In the genomic region with DNA sequence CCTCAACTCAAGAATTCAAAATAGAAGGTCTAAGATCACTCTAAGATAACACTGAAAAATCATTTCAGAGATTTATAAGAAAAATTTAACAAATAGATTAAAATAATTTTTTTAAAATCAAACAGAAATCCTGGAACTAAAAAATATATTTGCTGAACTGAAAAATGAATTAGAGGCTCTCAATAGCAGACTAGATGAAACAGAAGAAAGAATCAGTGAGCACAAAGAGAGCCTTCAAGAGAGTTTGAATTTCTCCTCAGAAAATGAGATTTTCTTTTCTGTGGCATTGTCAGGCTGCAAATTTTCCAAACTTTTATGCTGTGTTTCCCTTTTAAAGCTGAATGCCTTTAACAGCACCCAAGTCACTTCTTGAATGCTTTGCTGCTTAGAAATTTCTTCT, we compare ENCODE assay signal across 15 cellular contexts.
DNase-seq lines count a peak whose midpoint lies in the region; ATAC-seq and TF ChIP-seq lines count a peak whose summit lies in the region.
"Had no signal": no experiment of that assay in that cellular context is flagged by ENCODE, and none has a peak within 500 bp of the region (broad histone marks: within the 10 kb centered on the region; RNA-seq: fewer than 3 reads in every experiment).

No MANE protein-coding gene starts in this region.

- H3K36me3 Mint-ChIP-seq in GM23338 (ENCODE audit: low read depth) (peaks cover 34% of the 10 kb centered on the region), type B pancreatic cell (no peaks in the 10 kb centered on the region)
- H3K36me3 Mint-ChIP-seq: CD8-positive, alpha-beta T cell had no signal

- H3K9me3 Mint-ChIP-seq in GM23338 (peaks cover 42% of the 10 kb centered on the region), type B pancreatic cell (peaks cover 11% of the 10 kb centered on the region)

- no peak overlapping the region for H2AFZ ChIP-seq in GM23338

- TF ChIP-seq CTCF in GM23338 (conservative IDR thresholded peaks at IDR 0.05; ENCODE audit: low read depth in 2 of 2), result no peak
- TF ChIP-seq CTCF in type B pancreatic cell (conservative IDR thresholded peaks at IDR 0.05), result peak; percentile 14

- ATAC-seq in GM23338, result no peak
- no peak for ATAC-seq in left cardiac atrium
- ATAC-seq: CD8-positive, alpha-beta T cell had no signal

- DNase-seq in NCI-H748 (lab: John Stamatoyannopoulos, UW; ENCODE audit: unreplicated experiment), result peak; percentile 2
- DNase-seq in NCI-H748 treated with DMSO at 0.1 percent for 48 hours (lab: John Stamatoyannopoulos, UW), result no peak
- no peak for DNase-seq in GM23338 (ENCODE audit: low spot score)
- DNase-seq in type B pancreatic cell (ENCODE audit: extremely low spot score, unreplicated experiment), result no peak
- no peak for DNase-seq in left cardiac atrium
- DNase-seq: CD4-positive, alpha-beta T cell; CD8-positive, alpha-beta T cell; DMS79 treated with DMSO at 0.1 percent for 48 hours; GF-D8 had no signal

- H3K27me3 ChIP-seq in GM23338 (ENCODE audit: insufficient read depth), result no peaks in the 10 kb centered on the region
- H3K27me3 ChIP-seq: BLaER1 treated with 17β-estradiol and CSF1 and Interleukin-3, amounts not matched to agents 10 nM and 100 nM had no signal

- H3K4me3 Mint-ChIP-seq in GM23338 (no peak overlapping the region), type B pancreatic cell (no peak overlapping the region)
- H3K4me3 Mint-ChIP-seq: B cell; CD4-positive, alpha-beta T cell; CD8-positive, alpha-beta T cell had no signal

- H3K4me1 Mint-ChIP-seq in GM23338 (peaks cover 5% of the 10 kb centered on the region), type B pancreatic cell (ENCODE audit: unreplicated experiment) (no peaks in the 10 kb centered on the region)
- H3K4me1 Mint-ChIP-seq: B cell had no signal

- H3K27me3 Mint-ChIP-seq in GM23338 (ENCODE audit: insufficient read depth, low read depth, poor library complexity) (no peaks in the 10 kb centered on the region), type B pancreatic cell (no peaks in the 10 kb centered on the region)
- H3K27me3 Mint-ChIP-seq: B cell; CD4-positive, alpha-beta T cell had no signal

- H3K27ac ChIP-seq in GM23338 (ENCODE audit: low read depth), result no peak overlapping the region
- H3K27ac ChIP-seq: 22Rv1; A549; BLaER1 treated with 17β-estradiol and CSF1 and Interleukin-3, amounts not matched to agents 10 nM and 100 nM; C4-2B had no signal

- no peak overlapping the region for H3K4me2 ChIP-seq in GM23338
- H3K4me2 ChIP-seq: A549; BLaER1 treated with 17β-estradiol and CSF1 and Interleukin-3, amounts not matched to agents 10 nM and 100 nM had no signal

- 0 out of 2 replicates have a peak, but pooled peaks cover 4% of the 10 kb centered on the region for H3K36me3 ChIP-seq in GM23338 (ENCODE audit: insufficient read depth)

- intact Hi-C loops in left cardiac atrium (cut with DNase I), result no loop called here

- H3K4me1 ChIP-seq in GM23338 (ENCODE audit: insufficient read depth), result no peaks in the 10 kb centered on the region
- H3K4me1 ChIP-seq: A549; BLaER1 treated with 17β-estradiol and CSF1 and Interleukin-3, amounts not matched to agents 10 nM and 100 nM; Caco-2 had no signal

- H3K79me2 ChIP-seq in GM23338 (replicated peaks; ENCODE audit: insufficient read depth), result no peaks in the 10 kb centered on the region

- no peaks in the 10 kb centered on the region for H3K9me2 ChIP-seq in GM23338 (ENCODE audit: insufficient read depth)

- H3K4me3 ChIP-seq in GM23338, result no peak overlapping the region
- H3K4me3 ChIP-seq: A549; BLaER1 treated with 17β-estradiol and CSF1 and Interleukin-3, amounts not matched to agents 10 nM and 100 nM had no signal

- H4K20me1 ChIP-seq in GM23338 (replicated peaks; ENCODE audit: insufficient read depth), result no peaks in the 10 kb centered on the region
- H4K20me1 ChIP-seq: BLaER1 treated with 17β-estradiol and CSF1 and Interleukin-3, amounts not matched to agents 10 nM and 100 nM had no signal

- no peaks in the 10 kb centered on the region for H3F3A ChIP-seq in GM23338 (replicated peaks; ENCODE audit: low read depth)

- H3K27ac Mint-ChIP-seq in GM23338 (peak overlapping the region; percentile 21; the same call in 1 of the 2 replicates), type B pancreatic cell (no peak overlapping the region)
- H3K27ac Mint-ChIP-seq: B cell; CD4-positive, alpha-beta T cell; CD8-positive, alpha-beta T cell had no signal

TF ChIP-seq in GM23338, 12 proteins besides CTCF, POLR2A, EP300 and RAD21 (continues in another document):
- TF ChIP-seq EZH2 (IDR thresholded peaks at IDR 0.05; ENCODE audit: low read depth, unreplicated experiment), result no peak
- no peak for TF ChIP-seq CREB1 (CRISPR knock-in tag; IDR thresholded peaks at IDR 0.05; ENCODE audit: low read depth)
- no peak for TF ChIP-seq NANOG (IDR thresholded peaks at IDR 0.05; ENCODE audit: borderline replicate concordance)
- TF ChIP-seq ZNF331 (CRISPR knock-in tag; IDR thresholded peaks at IDR 0.05; ENCODE audit: low read depth), result no peak
- TF ChIP-seq, protein P1, sequence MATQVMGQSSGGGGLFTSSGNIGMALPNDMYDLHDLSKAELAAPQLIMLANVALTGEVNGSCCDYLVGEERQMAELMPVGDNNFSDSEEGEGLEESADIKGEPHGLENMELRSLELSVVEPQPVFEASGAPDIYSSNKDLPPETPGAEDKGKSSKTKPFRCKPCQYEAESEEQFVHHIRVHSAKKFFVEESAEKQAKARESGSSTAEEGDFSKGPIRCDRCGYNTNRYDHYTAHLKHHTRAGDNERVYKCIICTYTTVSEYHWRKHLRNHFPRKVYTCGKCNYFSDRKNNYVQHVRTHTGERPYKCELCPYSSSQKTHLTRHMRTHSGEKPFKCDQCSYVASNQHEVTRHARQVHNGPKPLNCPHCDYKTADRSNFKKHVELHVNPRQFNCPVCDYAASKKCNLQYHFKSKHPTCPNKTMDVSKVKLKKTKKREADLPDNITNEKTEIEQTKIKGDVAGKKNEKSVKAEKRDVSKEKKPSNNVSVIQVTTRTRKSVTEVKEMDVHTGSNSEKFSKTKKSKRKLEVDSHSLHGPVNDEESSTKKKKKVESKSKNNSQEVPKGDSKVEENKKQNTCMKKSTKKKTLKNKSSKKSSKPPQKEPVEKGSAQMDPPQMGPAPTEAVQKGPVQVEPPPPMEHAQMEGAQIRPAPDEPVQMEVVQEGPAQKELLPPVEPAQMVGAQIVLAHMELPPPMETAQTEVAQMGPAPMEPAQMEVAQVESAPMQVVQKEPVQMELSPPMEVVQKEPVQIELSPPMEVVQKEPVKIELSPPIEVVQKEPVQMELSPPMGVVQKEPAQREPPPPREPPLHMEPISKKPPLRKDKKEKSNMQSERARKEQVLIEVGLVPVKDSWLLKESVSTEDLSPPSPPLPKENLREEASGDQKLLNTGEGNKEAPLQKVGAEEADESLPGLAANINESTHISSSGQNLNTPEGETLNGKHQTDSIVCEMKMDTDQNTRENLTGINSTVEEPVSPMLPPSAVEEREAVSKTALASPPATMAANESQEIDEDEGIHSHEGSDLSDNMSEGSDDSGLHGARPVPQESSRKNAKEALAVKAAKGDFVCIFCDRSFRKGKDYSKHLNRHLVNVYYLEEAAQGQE (IDR thresholded peaks at IDR 0.05; ENCODE audit: unreplicated experiment), result no peak
- TF ChIP-seq POLR2AphosphoS5 (IDR thresholded peaks at IDR 0.05; ENCODE audit: low read depth), result no peak
